ENCODE assay signal across 1 cellular context in genomic region chr1:27382950-27383627, GRCh38.
TF ChIP-seq lines count a peak whose summit lies in the region.

TSS of gene CD164L2 (minus strand) at chr1:27383333. CDS start at chr1:27383239, 94 bp downstream.

TF ChIP-seq in K562, 482 proteins besides CTCF, POLR2A, EP300 and RAD21 (continued from another document):
- TF ChIP-seq, protein P1, sequence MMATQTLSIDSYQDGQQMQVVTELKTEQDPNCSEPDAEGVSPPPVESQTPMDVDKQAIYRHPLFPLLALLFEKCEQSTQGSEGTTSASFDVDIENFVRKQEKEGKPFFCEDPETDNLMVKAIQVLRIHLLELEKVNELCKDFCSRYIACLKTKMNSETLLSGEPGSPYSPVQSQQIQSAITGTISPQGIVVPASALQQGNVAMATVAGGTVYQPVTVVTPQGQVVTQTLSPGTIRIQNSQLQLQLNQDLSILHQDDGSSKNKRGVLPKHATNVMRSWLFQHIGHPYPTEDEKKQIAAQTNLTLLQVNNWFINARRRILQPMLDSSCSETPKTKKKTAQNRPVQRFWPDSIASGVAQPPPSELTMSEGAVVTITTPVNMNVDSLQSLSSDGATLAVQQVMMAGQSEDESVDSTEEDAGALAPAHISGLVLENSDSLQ (IDR thresholded peaks at IDR 0.05) = peak; percentile 46; the same call in 1 of the 2 replicates
- peak; percentile 41; the same call in 1 of the 2 replicates for TF ChIP-seq PHF8 (IDR thresholded peaks at IDR 0.05; ENCODE audit: borderline replicate concordance, low read length)
- 0 out of 2 replicates have a peak, but pooled peaks have one; percentile 15 for TF ChIP-seq CREB1 (IDR thresholded peaks at IDR 0.05)
- no peak for TF ChIP-seq CREB1 (CRISPR knock-in tag; IDR thresholded peaks at IDR 0.05)
- TF ChIP-seq, protein P2, sequence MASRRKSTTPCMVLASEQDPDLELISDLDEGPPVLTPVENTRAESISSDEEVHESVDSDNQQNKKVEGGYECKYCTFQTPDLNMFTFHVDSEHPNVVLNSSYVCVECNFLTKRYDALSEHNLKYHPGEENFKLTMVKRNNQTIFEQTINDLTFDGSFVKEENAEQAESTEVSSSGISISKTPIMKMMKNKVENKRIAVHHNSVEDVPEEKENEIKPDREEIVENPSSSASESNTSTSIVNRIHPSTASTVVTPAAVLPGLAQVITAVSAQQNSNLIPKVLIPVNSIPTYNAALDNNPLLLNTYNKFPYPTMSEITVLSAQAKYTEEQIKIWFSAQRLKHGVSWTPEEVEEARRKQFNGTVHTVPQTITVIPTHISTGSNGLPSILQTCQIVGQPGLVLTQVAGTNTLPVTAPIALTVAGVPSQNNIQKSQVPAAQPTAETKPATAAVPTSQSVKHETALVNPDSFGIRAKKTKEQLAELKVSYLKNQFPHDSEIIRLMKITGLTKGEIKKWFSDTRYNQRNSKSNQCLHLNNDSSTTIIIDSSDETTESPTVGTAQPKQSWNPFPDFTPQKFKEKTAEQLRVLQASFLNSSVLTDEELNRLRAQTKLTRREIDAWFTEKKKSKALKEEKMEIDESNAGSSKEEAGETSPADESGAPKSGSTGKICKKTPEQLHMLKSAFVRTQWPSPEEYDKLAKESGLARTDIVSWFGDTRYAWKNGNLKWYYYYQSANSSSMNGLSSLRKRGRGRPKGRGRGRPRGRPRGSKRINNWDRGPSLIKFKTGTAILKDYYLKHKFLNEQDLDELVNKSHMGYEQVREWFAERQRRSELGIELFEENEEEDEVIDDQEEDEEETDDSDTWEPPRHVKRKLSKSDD (conservative IDR thresholded peaks at IDR 0.05; ENCODE audit: low read length) = no peak
- TF ChIP-seq SIN3A (IDR thresholded peaks at IDR 0.05; ENCODE audit: borderline replicate concordance in 2 of 2, control insufficient read depth in 1 of 2, low read depth in 2 of 2, low read length in 2 of 2) = peak in 1 of 2 experiments; percentile 32; a peak in 1 of 4 replicates
- TF ChIP-seq HMGN3 (IDR thresholded peaks at IDR 0.05; ENCODE audit: borderline replicate concordance, extremely low read depth, insufficient read length, low read depth, low read length) = peak; percentile 62
- no peak for TF ChIP-seq KHSRP (IDR thresholded peaks at IDR 0.05)
